1 cellular context compared by ENCODE assay signal in genomic region chr13:114314074-114314912, GRCh38.
A peak's percentile ranks its signal among the peaks of the same experiment; 100 is the strongest.
TF ChIP-seq lines count a peak whose summit lies in the region.

CHAMP1 (plus strand) TSS chr13:114314503; CDS start chr13:114323843, 9,340 bp downstream.

TF ChIP-seq in HepG2, 621 proteins besides CTCF, POLR2A, EP300 and RAD21 (continued from another document and continues in another):
- TF ChIP-seq AKNA (CRISPR knock-in tag; IDR thresholded peaks at IDR 0.05; ENCODE audit: borderline replicate concordance): 0 out of 2 replicates have a peak, but pooled peaks have one; percentile 46
- peak; percentile 94 for TF ChIP-seq MEIS2 (CRISPR knock-in tag; IDR thresholded peaks at IDR 0.05)
- TF ChIP-seq MLXIP (CRISPR knock-in tag; IDR thresholded peaks at IDR 0.05; ENCODE audit: borderline replicate concordance): 0 out of 2 replicates have a peak, but pooled peaks have one; percentile 53
- peak; percentile 97; the same call in 1 of the 2 replicates for TF ChIP-seq REL (CRISPR knock-in tag; conservative IDR thresholded peaks at IDR 0.05)
- TF ChIP-seq TAF1 (CRISPR knock-in tag; IDR thresholded peaks at IDR 0.05): peak; percentile 78
- no peak for TF ChIP-seq PBX2 (CRISPR knock-in tag; IDR thresholded peaks at IDR 0.05)
- peak; percentile 91 for TF ChIP-seq GABPB1 (CRISPR knock-in tag; IDR thresholded peaks at IDR 0.05)
- TF ChIP-seq ZNF674 (CRISPR knock-in tag; IDR thresholded peaks at IDR 0.05; ENCODE audit: low read depth): peak; percentile 86; the same call in 1 of the 2 replicates
- TF ChIP-seq POGZ (CRISPR knock-in tag; IDR thresholded peaks at IDR 0.05): peak; percentile 64; the same call in 1 of the 2 replicates
- no peak for TF ChIP-seq CHD4 (IDR thresholded peaks at IDR 0.05; ENCODE audit: borderline replicate concordance, low read length)
- TF ChIP-seq PRMT3 (CRISPR knock-in tag; IDR thresholded peaks at IDR 0.05; ENCODE audit: borderline replicate concordance, low read depth): peak; percentile 98
- TF ChIP-seq NFAT5 (CRISPR knock-in tag; IDR thresholded peaks at IDR 0.05): peak; percentile 62
- 0 out of 2 replicates have a peak, but pooled peaks have one; percentile 27 for TF ChIP-seq ZSCAN9 (CRISPR knock-in tag; IDR thresholded peaks at IDR 0.05; ENCODE audit: borderline replicate concordance)
- peak; percentile 99 for TF ChIP-seq BHLHE40 (IDR thresholded peaks at IDR 0.05; ENCODE audit: low read length)
- peak; percentile 68 for TF ChIP-seq KDM2A (CRISPR knock-in tag; IDR thresholded peaks at IDR 0.05; ENCODE audit: borderline replicate concordance, low read depth)
- TF ChIP-seq ZNF598 (CRISPR knock-in tag; IDR thresholded peaks at IDR 0.05; ENCODE audit: borderline replicate concordance): peak; percentile 67; the same call in 1 of the 2 replicates
- TF ChIP-seq ZNF782 (CRISPR knock-in tag; IDR thresholded peaks at IDR 0.05; ENCODE audit: borderline replicate concordance): peak; percentile 41; the same call in 1 of the 2 replicates
- TF ChIP-seq ZNF276 (CRISPR knock-in tag; IDR thresholded peaks at IDR 0.05; ENCODE audit: low read depth): 0 out of 2 replicates have a peak, but pooled peaks have one; percentile 35
- no peak for TF ChIP-seq ZBTB40 (IDR thresholded peaks at IDR 0.05)
- TF ChIP-seq ZBTB40 (CRISPR knock-in tag; IDR thresholded peaks at IDR 0.05): no peak
- no peak for TF ChIP-seq ATF2 (CRISPR knock-in tag; IDR thresholded peaks at IDR 0.05)
